In the genomic region with DNA sequence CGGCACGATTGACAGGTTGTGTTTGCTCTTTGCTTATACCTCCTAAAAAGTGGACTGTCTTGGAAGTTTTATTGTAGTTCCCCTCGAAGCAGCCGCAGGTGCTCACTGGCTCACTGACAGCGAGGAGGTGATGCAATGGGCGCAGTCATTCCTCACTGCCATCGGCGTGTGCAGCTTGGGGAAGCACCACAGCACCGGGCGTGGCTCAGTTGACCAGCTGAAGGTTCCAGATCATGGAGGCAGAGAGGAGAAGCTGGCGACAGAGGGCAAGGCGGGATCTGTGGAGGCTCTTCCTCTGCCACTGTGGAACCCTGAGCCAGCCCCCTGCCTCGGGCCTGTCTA, we compare ENCODE assay signal across 10 cellular contexts.
A peak's percentile ranks its signal among the peaks of the same experiment; 100 is the strongest.
DNase-seq lines count a peak whose midpoint lies in the region; ATAC-seq and TF ChIP-seq lines count a peak whose summit lies in the region.
"Had no signal": no experiment of that assay in that cellular context is flagged by ENCODE, and none has a peak within 500 bp of the region (broad histone marks: within the 10 kb centered on the region; RNA-seq: fewer than 3 reads in every experiment).

No MANE protein-coding gene starts in this region.

- H3K4me1 ChIP-seq in OCI-LY7 (ENCODE audit: insufficient read depth, low read length, poor library complexity, severe bottlenecking) (peaks cover 61% of the 10 kb centered on the region), suprapubic skin (peaks cover 45% of the 10 kb centered on the region)

- no peaks in the 10 kb centered on the region for H4K20me1 ChIP-seq in OCI-LY7 (ENCODE audit: insufficient read depth, low read length)

- TF ChIP-seq CTCF in OCI-LY7 (conservative IDR thresholded peaks at IDR 0.05; ENCODE audit: low read length): no peak
- no peak for TF ChIP-seq CTCF in suprapubic skin (IDR thresholded peaks at IDR 0.05)

- no peak overlapping the region for H3K4me3 ChIP-seq in OCI-LY7 (ENCODE audit: low read depth, low read length, poor library complexity, severe bottlenecking)
- H3K4me3 ChIP-seq in suprapubic skin: no peak overlapping the region

- H3K27me3 Mint-ChIP-seq in activated CD4-positive, alpha-beta memory T cell treated with anti-CD3 and anti-CD28 coated beads for 36 hours: peaks cover 3% of the 10 kb centered on the region
- peaks cover 46% of the 10 kb centered on the region for H3K27me3 Mint-ChIP-seq in activated CD4-positive, alpha-beta memory T cell treated with anti-CD3 and anti-CD28 coated beads, Interleukin-2, amount 10 ng/mL, durations not matched to agents 7 days and 5 days

- H3K9me3 Mint-ChIP-seq in activated CD4-positive, alpha-beta memory T cell treated with anti-CD3 and anti-CD28 coated beads for 36 hours: no peaks in the 10 kb centered on the region
- H3K9me3 Mint-ChIP-seq in activated CD4-positive, alpha-beta memory T cell treated with anti-CD3 and anti-CD28 coated beads, Interleukin-2, amount 10 ng/mL, durations not matched to agents 7 days and 5 days: no peaks in the 10 kb centered on the region

- H3K27me3 ChIP-seq in suprapubic skin: peaks cover 10% of the 10 kb centered on the region

- peak overlapping the region; percentile 9; the same call in 1 of the 2 replicates for H3K4me2 ChIP-seq in OCI-LY7 (ENCODE audit: low read length)

- peak; percentile 45 for DNase-seq in activated CD4-positive, alpha-beta memory T cell treated with anti-CD3 and anti-CD28 coated beads for 36 hours
- no peak for DNase-seq in activated CD4-positive, alpha-beta memory T cell treated with anti-CD3 and anti-CD28 coated beads, Interleukin-2, amount 10 ng/mL, durations not matched to agents 7 days and 5 days
- DNase-seq in OCI-LY7 (ENCODE audit: low spot score) (peak; percentile 48), cardiac septum (ENCODE audit: low spot score) (peak; percentile 92), suprapubic skin (ENCODE audit: low spot score in 2 of 2) (no peak), AG08396 (ENCODE audit: low spot score) (no peak)
- DNase-seq: stimulated activated CD4-positive, alpha-beta T cell treated with anti-CD3 and anti-CD28 coated beads, Interleukin-4, amount 100 ng/mL, for 1 hour; SW 1271 had no signal

- WGBS in suprapubic skin: 57% methylated on average over 13 of the region's 13 CpGs

- H3K4me1 Mint-ChIP-seq in activated CD4-positive, alpha-beta memory T cell treated with anti-CD3 and anti-CD28 coated beads for 36 hours (ENCODE audit: low read depth): peaks cover 57% of the 10 kb centered on the region
- H3K4me1 Mint-ChIP-seq in activated CD4-positive, alpha-beta memory T cell treated with anti-CD3 and anti-CD28 coated beads, Interleukin-2, amount 10 ng/mL, durations not matched to agents 7 days and 5 days: peaks cover 56% of the 10 kb centered on the region

- no peak overlapping the region for H3K27ac Mint-ChIP-seq in activated CD4-positive, alpha-beta memory T cell treated with anti-CD3 and anti-CD28 coated beads for 36 hours
- H3K27ac Mint-ChIP-seq in activated CD4-positive, alpha-beta memory T cell treated with anti-CD3 and anti-CD28 coated beads, Interleukin-2, amount 10 ng/mL, durations not matched to agents 7 days and 5 days: no peak overlapping the region

- no peaks in the 10 kb centered on the region for H3K36me3 Mint-ChIP-seq in activated CD4-positive, alpha-beta memory T cell treated with anti-CD3 and anti-CD28 coated beads for 36 hours
- no peaks in the 10 kb centered on the region for H3K36me3 Mint-ChIP-seq in activated CD4-positive, alpha-beta memory T cell treated with anti-CD3 and anti-CD28 coated beads, Interleukin-2, amount 10 ng/mL, durations not matched to agents 7 days and 5 days (ENCODE audit: low read depth)

- CTCF ChIA-PET in activated CD4-positive, alpha-beta memory T cell treated with anti-CD3 and anti-CD28 coated beads for 36 hours (lab: Charles Lee): interaction anchor here (0.7 to 1.4 kb wide), 2 partner anchors 344 to 932 kb away, joined by 3 read pairs; no protein-coding TSS in a partner anchor
- CTCF ChIA-PET in activated CD4-positive, alpha-beta memory T cell treated with anti-CD3 and anti-CD28 coated beads, Interleukin-2, amount 10 ng/mL, durations not matched to agents 7 days and 5 days (lab: Charles Lee): no interaction called here
- CTCF ChIA-PET in OCI-LY7 (lab: Charles Lee; ENCODE audit: unreplicated experiment): no interaction called here

- H3K9me3 ChIP-seq in OCI-LY7 (ENCODE audit: low read length) (no peaks in the 10 kb centered on the region), suprapubic skin (no peaks in the 10 kb centered on the region)

- H3K36me3 ChIP-seq in OCI-LY7 (ENCODE audit: insufficient read depth, low read length) (no peaks in the 10 kb centered on the region), suprapubic skin (no peaks in the 10 kb centered on the region)

- H3K9me2 ChIP-seq in OCI-LY7 (ENCODE audit: insufficient read depth, low read length): no peaks in the 10 kb centered on the region

- H3K27ac ChIP-seq in OCI-LY7 (ENCODE audit: low read depth, low read length, poor library complexity, severe bottlenecking): no peak overlapping the region
- peak overlapping the region; percentile 71 for H3K27ac ChIP-seq in suprapubic skin

- intact Hi-C loops in activated CD4-positive, alpha-beta memory T cell treated with anti-CD3 and anti-CD28 coated beads for 36 hours (cut with micrococcal nuclease): loop anchor here (10.0 kb wide), 1 partner anchor 432 kb away; no protein-coding TSS in a partner anchor
- intact Hi-C loops in OCI-LY7 (cut with micrococcal nuclease; ENCODE audit: unreplicated experiment) (no loop called here), cardiac septum (cut with DNase I) (no loop called here)

- no peak for TF ChIP-seq POLR2A in suprapubic skin (IDR thresholded peaks at IDR 0.05)

- POLR2A ChIA-PET in activated CD4-positive, alpha-beta memory T cell treated with anti-CD3 and anti-CD28 coated beads for 36 hours (lab: Charles Lee): interaction anchor here (1.2 kb wide), 1 partner anchor 52 kb away, joined by 4 read pairs; no protein-coding TSS in a partner anchor
- POLR2A ChIA-PET in activated CD4-positive, alpha-beta memory T cell treated with anti-CD3 and anti-CD28 coated beads, Interleukin-2, amount 10 ng/mL, durations not matched to agents 7 days and 5 days (lab: Charles Lee): interaction anchor here (0.8 to 3.1 kb wide), 3 partner anchors 9 to 71 kb away, joined by 3 to 17 read pairs (median 3); partner anchors contain the start of gene TNRC6C
- POLR2A ChIA-PET in OCI-LY7 (lab: Charles Lee): interaction anchor here (0.5 to 2.3 kb wide), 4 partner anchors 10 to 122 kb away, joined by 3 to 12 read pairs (median 6); partner anchors contain the start of gene TNRC6C

- H2AFZ ChIP-seq in OCI-LY7 (ENCODE audit: low read length): no peak overlapping the region

- TF ChIP-seq EP300 in suprapubic skin (IDR thresholded peaks at IDR 0.05): no peak

- H3K4me3 Mint-ChIP-seq in activated CD4-positive, alpha-beta memory T cell treated with anti-CD3 and anti-CD28 coated beads for 36 hours: no peak overlapping the region
- no peak overlapping the region for H3K4me3 Mint-ChIP-seq in activated CD4-positive, alpha-beta memory T cell treated with anti-CD3 and anti-CD28 coated beads, Interleukin-2, amount 10 ng/mL, durations not matched to agents 7 days and 5 days

- no peak for ATAC-seq in GM21717 (IDR thresholded peaks at IDR 0.05; ENCODE audit: unreplicated experiment)
- no peak for ATAC-seq in GM19452 (IDR thresholded peaks at IDR 0.05; ENCODE audit: unreplicated experiment)

- H3K79me2 ChIP-seq in OCI-LY7 (ENCODE audit: insufficient read depth, low read depth, low read length): no peaks in the 10 kb centered on the region

- no TSS peak for BruUV-seq in OCI-LY7 (replicated peaks; lab: Mats Ljungman, UMichigan)

Comparison
In these comparisons a context has a peak if more than half of its experiments do, and no peak if none do; other contexts are left out.
1. DNase-seq: peak in activated CD4-positive, alpha-beta memory T cell treated with anti-CD3 and anti-CD28 coated beads for 36 hours (single experiment), OCI-LY7 (single experiment) and cardiac septum (single experiment); none in activated CD4-positive, alpha-beta memory T cell treated with anti-CD3 and anti-CD28 coated beads, Interleukin-2, amount 10 ng/mL, durations not matched to agents 7 days and 5 days (single experiment), suprapubic skin (0 of 2) and AG08396 (single experiment).